In genomic region chr17:17107281-17107680, GRCh38 we compare ENCODE assay signal across 14 cellular contexts.
DNase-seq lines count a peak whose midpoint lies in the region; ATAC-seq and TF ChIP-seq lines count a peak whose summit lies in the region.
"Had no signal": no experiment of that assay in that cellular context is flagged by ENCODE, and none has a peak within 500 bp of the region (broad histone marks: within the 10 kb centered on the region; RNA-seq: fewer than 3 reads in every experiment).

No MANE protein-coding gene starts in this region.

- TF ChIP-seq POLR2A in spleen (IDR thresholded peaks at IDR 0.05): no peak

- H3K4me1 ChIP-seq in CD8-positive, alpha-beta T cell (ENCODE audit: insufficient read depth, low read length): peaks cover 40% of the 10 kb centered on the region
- peaks cover 59% of the 10 kb centered on the region for H3K4me1 ChIP-seq in right cardiac atrium (ENCODE audit: control insufficient read depth, insufficient read depth, low read length)
- H3K4me1 ChIP-seq in spleen: peaks cover 36 to 100% (median 75%) of the 10 kb centered on the region in 6 donors

- H3K4me3 ChIP-seq in CD8-positive, alpha-beta T cell (ENCODE audit: low read depth, low read length): no peak overlapping the region
- H3K4me3 ChIP-seq in right cardiac atrium (ENCODE audit: low read length) (no peak overlapping the region), spleen (no peak overlapping the region)
- H3K4me3 ChIP-seq: hepatocyte, mucosa of descending colon had no signal

- ATAC-seq in CD8-positive, alpha-beta T cell: no peak
- ATAC-seq in right cardiac atrium (peak in 1 of 2 donors; percentile 2), GM21825 (IDR thresholded peaks at IDR 0.05; ENCODE audit: unreplicated experiment) (no peak), HG02970 (IDR thresholded peaks at IDR 0.05; ENCODE audit: low FRiP score, unreplicated experiment) (no peak)

- no peaks in the 10 kb centered on the region for H3K36me3 ChIP-seq in CD8-positive, alpha-beta T cell (ENCODE audit: insufficient read depth, low read length)
- H3K36me3 ChIP-seq in spleen: peaks cover 0 to 24% (median 1%) of the 10 kb centered on the region in 6 donors

- H3K27me3 Mint-ChIP-seq in CD8-positive, alpha-beta T cell (ENCODE audit: low read depth): no peaks in the 10 kb centered on the region
- no peaks in the 10 kb centered on the region for H3K27me3 Mint-ChIP-seq in activated T-helper 1 cell treated with anti-CD3 and anti-CD28 coated beads, Interleukin-12 subunit alpha, Interleukin-12 subunit beta, Interleukin-2, Interleukin-4 antibody, amounts not matched to agents 30 ng/mL and 10 ng/mL and 1 ng/mL, durations not matched to agents 14 hours and 24 hours and 36 hours (ENCODE audit: insufficient read depth)

- peaks cover 62% of the 10 kb centered on the region for H3K4me1 Mint-ChIP-seq in CD8-positive, alpha-beta T cell (ENCODE audit: low read depth)
- peaks cover 45% of the 10 kb centered on the region for H3K4me1 Mint-ChIP-seq in activated T-helper 1 cell treated with anti-CD3 and anti-CD28 coated beads, Interleukin-12 subunit alpha, Interleukin-12 subunit beta, Interleukin-2, Interleukin-4 antibody, amounts not matched to agents 30 ng/mL and 10 ng/mL and 1 ng/mL, durations not matched to agents 14 hours and 24 hours and 36 hours (ENCODE audit: low read depth)

- WGBS in right cardiac atrium: 71% methylated on average over 4 of the region's 4 CpGs
- 90 to 100% (median 96%) methylated on average over 2 to 4 of the region's 4 CpGs for WGBS in spleen, 5 donors

- H3K9me3 ChIP-seq in CD8-positive, alpha-beta T cell (ENCODE audit: low read length): no peaks in the 10 kb centered on the region
- no peaks in the 10 kb centered on the region for H3K9me3 ChIP-seq in right cardiac atrium (ENCODE audit: control insufficient read depth, low read length)
- no peaks in the 10 kb centered on the region for H3K9me3 ChIP-seq in spleen
- H3K9me3 ChIP-seq: mucosa of descending colon had no signal

- H3K27ac ChIP-seq in CD8-positive, alpha-beta T cell (ENCODE audit: low read depth, low read length): no peak overlapping the region
- H3K27ac ChIP-seq in right cardiac atrium (ENCODE audit: low read length) (peak overlapping the region; percentile 50), spleen (peak overlapping the region in 5 of 8 donors; percentile 3 to 72 (median 50))

- H3K27ac Mint-ChIP-seq in CD8-positive, alpha-beta T cell: peak overlapping the region; percentile 57
- H3K27ac Mint-ChIP-seq in activated T-helper 1 cell treated with anti-CD3 and anti-CD28 coated beads, Interleukin-12 subunit alpha, Interleukin-12 subunit beta, Interleukin-2, Interleukin-4 antibody, amounts not matched to agents 30 ng/mL and 10 ng/mL and 1 ng/mL, durations not matched to agents 14 hours and 24 hours and 36 hours: peak overlapping the region; percentile 40

- CTCF ChIA-PET in CD8-positive, alpha-beta T cell (lab: Charles Lee): no interaction called here

- no peak for TF ChIP-seq CTCF in CD8-positive, alpha-beta T cell (IDR thresholded peaks at IDR 0.05)
- TF ChIP-seq CTCF in spleen (IDR thresholded peaks at IDR 0.05 in 8 of 11, conservative IDR thresholded peaks at IDR 0.05 in 3 of 11): no peak

- H3K36me3 Mint-ChIP-seq in CD8-positive, alpha-beta T cell: peaks cover 20% of the 10 kb centered on the region
- no peaks in the 10 kb centered on the region for H3K36me3 Mint-ChIP-seq in activated T-helper 1 cell treated with anti-CD3 and anti-CD28 coated beads, Interleukin-12 subunit alpha, Interleukin-12 subunit beta, Interleukin-2, Interleukin-4 antibody, amounts not matched to agents 30 ng/mL and 10 ng/mL and 1 ng/mL, durations not matched to agents 14 hours and 24 hours and 36 hours (ENCODE audit: low read depth)

- POLR2A ChIA-PET in CD8-positive, alpha-beta T cell (lab: Charles Lee): no interaction called here

- H3K9me3 Mint-ChIP-seq in CD8-positive, alpha-beta T cell: no peaks in the 10 kb centered on the region
- H3K9me3 Mint-ChIP-seq in activated T-helper 1 cell treated with anti-CD3 and anti-CD28 coated beads, Interleukin-12 subunit alpha, Interleukin-12 subunit beta, Interleukin-2, Interleukin-4 antibody, amounts not matched to agents 30 ng/mL and 10 ng/mL and 1 ng/mL, durations not matched to agents 14 hours and 24 hours and 36 hours: no peaks in the 10 kb centered on the region

- no peaks in the 10 kb centered on the region for H3K27me3 ChIP-seq in CD8-positive, alpha-beta T cell (ENCODE audit: insufficient read depth, low read length)
- H3K27me3 ChIP-seq in right cardiac atrium (ENCODE audit: control insufficient read depth, insufficient read depth): no peaks in the 10 kb centered on the region
- no peaks in the 10 kb centered on the region for H3K27me3 ChIP-seq in spleen (replicated peaks in 1 of 7)
- H3K27me3 ChIP-seq: hepatocyte had no signal

- no peak for DNase-seq in CD8-positive, alpha-beta T cell
- DNase-seq in activated T-helper 1 cell treated with anti-CD3 and anti-CD28 coated beads, Interleukin-12 subunit alpha, Interleukin-12 subunit beta, Interleukin-2, Interleukin-4 antibody, amounts not matched to agents 30 ng/mL and 10 ng/mL and 1 ng/mL, durations not matched to agents 14 hours and 24 hours and 36 hours (ENCODE audit: low spot score): no peak
- peak in 1 of 3 donors; percentile 43 for DNase-seq in right cardiac atrium
- no peak for DNase-seq in spleen
- no peak for DNase-seq in AG08395 (ENCODE audit: low spot score)
- no peak for DNase-seq in NK-92 treated with Interleukin-12 subunit alpha and Interleukin-12 subunit beta, amount 100 ng/mL, for 24 hours (lab: John Stamatoyannopoulos, UW)
- DNase-seq: activated gamma-delta T cell treated with Interleukin-2 at 50 U/mL for 16 hours, COR-L47, NCI-H446 treated with DMSO at 0.1 percent for 48 hours, SHP77 had no signal

- intact Hi-C loops in CD8-positive, alpha-beta T cell (cut with DNase I, micrococcal nuclease): no loop called here
- intact Hi-C loops in activated T-helper 1 cell treated with anti-CD3 and anti-CD28 coated beads, Interleukin-12 subunit alpha, Interleukin-12 subunit beta, Interleukin-2, Interleukin-4 antibody, amounts not matched to agents 30 ng/mL and 10 ng/mL and 1 ng/mL, durations not matched to agents 14 hours and 24 hours and 36 hours (cut with micrococcal nuclease): no loop called here
- intact Hi-C loops in right cardiac atrium (cut with DNase I) (no loop called here), spleen (cut with DNase I; ENCODE audit: low total_unique reads) (loop anchor here (10.0 kb wide), 1 partner anchor 52 kb away; no protein-coding TSS in a partner anchor)

- no peak overlapping the region for H3K4me3 Mint-ChIP-seq in CD8-positive, alpha-beta T cell
- H3K4me3 Mint-ChIP-seq in activated T-helper 1 cell treated with anti-CD3 and anti-CD28 coated beads, Interleukin-12 subunit alpha, Interleukin-12 subunit beta, Interleukin-2, Interleukin-4 antibody, amounts not matched to agents 30 ng/mL and 10 ng/mL and 1 ng/mL, durations not matched to agents 14 hours and 24 hours and 36 hours: no peak overlapping the region
